In genomic region chr21:32366191-32366590, GRCh38 we compare ENCODE assay signal across 18 cellular contexts. TPM values are rescaled to one million over a fixed set of nuclear protein-coding genes. Genes with fewer than 3 reads are reported as not detected.
"Had no signal": no experiment of that assay in that cellular context is flagged by ENCODE, and none has a peak within 500 bp of the region (broad histone marks: within the 10 kb centered on the region; RNA-seq: fewer than 3 reads in every experiment).

No MANE protein-coding gene starts in this region.

- ATAC-seq: esophagus mucosa; left lung; lower lobe of right lung; natural killer cell treated with Interleukin-12 subunit alpha and Interleukin-12 subunit beta and Interleukin-15 and Interleukin-18, amount 100 ng/mL, for 72 hours had no signal

- H3K27ac Mint-ChIP-seq: natural killer cell treated with Interleukin-12 subunit alpha and Interleukin-12 subunit beta and Interleukin-15 and Interleukin-18, amount 100 ng/mL, for 72 hours; neural progenitor cell; progenitor cell of endocrine pancreas; type B pancreatic cell had no signal

- H3K4me3 ChIP-seq: coronary artery, left lung, lower lobe of right lung, neural progenitor cell, ovary, sigmoid colon, skin epidermis, suprapubic skin, thyroid gland had no signal

- H3K27me3 ChIP-seq: left lung, neural progenitor cell, ovary, sigmoid colon, suprapubic skin, thyroid gland had no signal

- H3K9me3 ChIP-seq: left lung, lower lobe of right lung, ovary, sigmoid colon, suprapubic skin, thyroid gland had no signal

- H3K27ac ChIP-seq: coronary artery, left lung, lower lobe of right lung, neural progenitor cell, ovary, sigmoid colon, thyroid gland had no signal

- H3K4me3 Mint-ChIP-seq: natural killer cell treated with Interleukin-12 subunit alpha and Interleukin-12 subunit beta and Interleukin-15 and Interleukin-18, amount 100 ng/mL, for 72 hours; neural progenitor cell; type B pancreatic cell had no signal

- H3K27me3 Mint-ChIP-seq: natural killer cell treated with Interleukin-12 subunit alpha and Interleukin-12 subunit beta and Interleukin-15 and Interleukin-18, amount 100 ng/mL, for 72 hours; progenitor cell of endocrine pancreas; type B pancreatic cell had no signal

- H3K4me1 ChIP-seq: neural progenitor cell had no signal

- H3K9me3 Mint-ChIP-seq: natural killer cell treated with Interleukin-12 subunit alpha and Interleukin-12 subunit beta and Interleukin-15 and Interleukin-18, amount 100 ng/mL, for 72 hours; neural progenitor cell; type B pancreatic cell had no signal

- H3K36me3 ChIP-seq: neural progenitor cell, ovary had no signal

- DNase-seq: effector CD8-positive, alpha-beta T cell; left lung; lower lobe of right lung; mesenchymal stem cell; midbrain; nucleus accumbens; ovary; sigmoid colon; stimulated activated naive CD4-positive, alpha-beta T cell; thyroid gland had no signal

RNA-seq across cellular contexts. Expression of gene EVA1C, which starts 46.3 kb away (rescaled TPM):
- total RNA-seq: progenitor cell of endocrine pancreas had no signal
